11 cellular contexts compared by ENCODE assay signal in the genomic region with DNA sequence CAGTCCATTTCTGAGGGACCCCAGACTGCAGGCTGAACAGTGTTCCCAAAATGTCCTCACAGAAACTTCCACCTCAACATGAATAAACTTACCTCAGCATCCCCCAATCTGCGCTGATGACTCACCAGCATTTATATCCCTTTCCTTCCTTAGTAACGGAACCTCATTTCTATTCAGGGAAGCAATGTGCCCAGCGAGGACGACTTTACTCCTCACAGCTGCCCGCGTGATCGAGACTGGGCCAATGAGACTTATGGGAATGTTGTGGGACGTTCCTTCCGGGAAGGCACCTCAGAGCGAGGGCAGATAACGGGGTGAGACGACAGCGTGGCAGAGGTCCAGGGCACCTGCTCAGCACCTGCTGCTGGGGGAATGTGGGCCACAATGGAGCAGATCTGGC.
DNase-seq lines count a peak whose midpoint lies in the region; ATAC-seq and TF ChIP-seq lines count a peak whose summit lies in the region.
"Had no signal": no experiment of that assay in that cellular context is flagged by ENCODE, and none has a peak within 500 bp of the region (broad histone marks: within the 10 kb centered on the region; RNA-seq: fewer than 3 reads in every experiment).

No MANE protein-coding gene starts in this region.

- H3K27ac Mint-ChIP-seq in CD4-positive, alpha-beta T cell: peak overlapping the region; percentile 1
- peak overlapping the region; percentile 13 for H3K27ac Mint-ChIP-seq in endothelial cell (ENCODE audit: unreplicated experiment)
- H3K27ac Mint-ChIP-seq in nephron: peak overlapping the region; percentile 15 to 67 (median 46)

- H3K4me3 ChIP-seq in tibial nerve: no peak overlapping the region

- no peaks in the 10 kb centered on the region for H3K27me3 Mint-ChIP-seq in CD4-positive, alpha-beta T cell
- H3K27me3 Mint-ChIP-seq in endothelial cell (ENCODE audit: unreplicated experiment): peaks cover 7% of the 10 kb centered on the region
- no peaks in the 10 kb centered on the region for H3K27me3 Mint-ChIP-seq in nephron (ENCODE audit: low read depth)

- 81 to 82% methylated on average over 13 of the region's 13 CpGs for WGBS in tibial nerve, 2 donors

- CTCF ChIA-PET in CD4-positive, alpha-beta T cell (lab: Charles Lee): no interaction called here

- H3K36me3 Mint-ChIP-seq in CD4-positive, alpha-beta T cell (ENCODE audit: low read depth): peaks cover 91% of the 10 kb centered on the region
- H3K36me3 Mint-ChIP-seq in endothelial cell (ENCODE audit: low read depth, unreplicated experiment) (peaks cover 41% of the 10 kb centered on the region), nephron (ENCODE audit: low read depth) (peaks cover 28% of the 10 kb centered on the region)

- no peak for TF ChIP-seq EP300 in tibial nerve (IDR thresholded peaks at IDR 0.05)

- TF ChIP-seq POLR2A in tibial nerve (IDR thresholded peaks at IDR 0.05): no peak

- H3K27me3 ChIP-seq in CD4-positive, alpha-beta T cell (ENCODE audit: control insufficient read depth, insufficient read depth, low read length): no peaks in the 10 kb centered on the region
- no peaks in the 10 kb centered on the region for H3K27me3 ChIP-seq in tibial nerve

- peaks cover 0 to 57% (median 0%) of the 10 kb centered on the region in 3 donors for H3K36me3 ChIP-seq in tibial nerve

- POLR2A ChIA-PET in CD4-positive, alpha-beta T cell (lab: Charles Lee): no interaction called here

- H3K4me1 Mint-ChIP-seq in CD4-positive, alpha-beta T cell (ENCODE audit: low read depth): peaks cover 10% of the 10 kb centered on the region
- H3K4me1 Mint-ChIP-seq in endothelial cell (ENCODE audit: unreplicated experiment) (peaks cover 16% of the 10 kb centered on the region), nephron (peaks cover 57% of the 10 kb centered on the region)

- H3K27ac ChIP-seq in CD4-positive, alpha-beta T cell (ENCODE audit: low read depth, low read length): no peak overlapping the region
- no peak overlapping the region for H3K27ac ChIP-seq in tibial nerve

- DNase-seq in CD4-positive, alpha-beta T cell: no peak
- DNase-seq in NCI-H2171 (lab: John Stamatoyannopoulos, UW) (peak; percentile 39), endothelial cell (ENCODE audit: low spot score) (no peak), tibial nerve (ENCODE audit: low spot score in 2 of 2) (no peak)
- no peak for DNase-seq in stimulated activated CD4-positive, alpha-beta T cell treated with anti-CD3 and anti-CD28 coated beads, Interleukin-4, amount 100 ng/mL, for 4 hours
- DNase-seq: AML-193, GDM1 had no signal

- peaks cover 0 to 2% (median 0%) of the 10 kb centered on the region in 4 donors for H3K4me1 ChIP-seq in tibial nerve

- H3K9me3 Mint-ChIP-seq in CD4-positive, alpha-beta T cell: no peaks in the 10 kb centered on the region
- no peaks in the 10 kb centered on the region for H3K9me3 Mint-ChIP-seq in endothelial cell (ENCODE audit: unreplicated experiment)
- H3K9me3 Mint-ChIP-seq in nephron: no peaks in the 10 kb centered on the region

- H3K4me3 Mint-ChIP-seq in CD4-positive, alpha-beta T cell: no peak overlapping the region
- peak overlapping the region; percentile 78 for H3K4me3 Mint-ChIP-seq in endothelial cell (ENCODE audit: unreplicated experiment)
- H3K4me3 Mint-ChIP-seq in nephron: peak overlapping the region in 2 of 3 experiments; percentile 21 to 26

- intact Hi-C loops in CD4-positive, alpha-beta T cell (cut with DNase I, micrococcal nuclease): no loop called here

- ATAC-seq in CD4-positive, alpha-beta T cell (ENCODE audit: poor library complexity): no peak
- ATAC-seq in HG02840 (IDR thresholded peaks at IDR 0.05; ENCODE audit: low FRiP score, unreplicated experiment) (no peak), GM21619 (IDR thresholded peaks at IDR 0.05; ENCODE audit: unreplicated experiment) (no peak)
- ATAC-seq: HCT116 had no signal

- no peaks in the 10 kb centered on the region for H3K9me3 ChIP-seq in CD4-positive, alpha-beta T cell (ENCODE audit: control insufficient read depth, low read length)
- no peaks in the 10 kb centered on the region for H3K9me3 ChIP-seq in tibial nerve

- TF ChIP-seq CTCF in CD4-positive, alpha-beta T cell (IDR thresholded peaks at IDR 0.05): no peak
- TF ChIP-seq CTCF in endothelial cell (IDR thresholded peaks at IDR 0.05; ENCODE audit: unreplicated experiment): no peak
- TF ChIP-seq CTCF in nephron (IDR thresholded peaks at IDR 0.05; ENCODE audit: unreplicated experiment in 3 of 3): no peak
- no peak for TF ChIP-seq CTCF in tibial nerve (IDR thresholded peaks at IDR 0.05)
